In the genomic region with DNA sequence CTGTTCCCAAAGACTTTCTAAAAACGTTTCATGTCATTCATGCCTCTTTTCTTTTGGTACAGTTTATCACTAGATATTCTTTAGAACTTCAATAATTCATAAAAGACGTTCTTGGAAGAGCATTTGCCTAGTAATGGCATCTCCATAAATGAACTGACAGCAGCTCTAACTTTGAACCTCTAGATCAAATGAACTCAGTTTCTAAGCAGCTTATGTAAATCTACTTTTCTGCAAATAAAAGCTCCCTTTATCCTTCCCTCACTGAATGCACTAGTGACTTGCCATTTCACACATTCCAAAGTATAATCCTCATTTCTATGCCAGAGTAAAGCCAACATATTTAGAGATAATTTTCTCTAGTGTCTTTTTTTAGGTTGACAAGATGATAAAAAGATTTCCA, we compare ENCODE assay signal across 26 cellular contexts.
DNase-seq lines count a peak whose midpoint lies in the region; ATAC-seq, FAIRE-seq and TF ChIP-seq lines count a peak whose summit lies in the region.
"Had no signal": no experiment of that assay in that cellular context is flagged by ENCODE, and none has a peak within 500 bp of the region (broad histone marks: within the 10 kb centered on the region; RNA-seq: fewer than 3 reads in every experiment).

No MANE protein-coding gene starts in this region.

- peaks cover 74% of the 10 kb centered on the region for H3K9me3 Mint-ChIP-seq in endodermal cell
- H3K9me3 Mint-ChIP-seq in CD14-positive monocyte, result peaks cover 23 to 49% (median 41%) of the 10 kb centered on the region in 7 donors

- H3K36me3 Mint-ChIP-seq in endodermal cell (ENCODE audit: low read depth) (peaks cover 28% of the 10 kb centered on the region), CD14-positive monocyte (no peaks in the 10 kb centered on the region)

- CTCF ChIA-PET in A673 (lab: Charles Lee), result no interaction called here

- H3K4me1 Mint-ChIP-seq in endodermal cell (no peaks in the 10 kb centered on the region), CD14-positive monocyte (peaks cover 4% of the 10 kb centered on the region)

- H3K27ac Mint-ChIP-seq in endodermal cell (no peak overlapping the region), CD14-positive monocyte (no peak overlapping the region)
- H3K27ac Mint-ChIP-seq: CD4-positive, alpha-beta T cell; CD8-positive, alpha-beta T cell had no signal

- ATAC-seq in aorta (ENCODE audit: low FRiP score), result no peak
- ATAC-seq: A549; CD8-positive, alpha-beta T cell had no signal

- peaks cover 21% of the 10 kb centered on the region for H3K9me3 ChIP-seq in A673 (ENCODE audit: low read depth, low read length, poor library complexity, severe bottlenecking)
- peaks cover 61% of the 10 kb centered on the region for H3K9me3 ChIP-seq in endodermal cell (ENCODE audit: control insufficient read depth, low read length)
- peaks cover 2% of the 10 kb centered on the region for H3K9me3 ChIP-seq in small intestine (ENCODE audit: control insufficient read depth, low read depth)
- peaks cover 9% of the 10 kb centered on the region for H3K9me3 ChIP-seq in aorta (ENCODE audit: control insufficient read depth, low read length)
- H3K9me3 ChIP-seq: BE2C had no signal

- peaks cover 5% of the 10 kb centered on the region for H3K27me3 Mint-ChIP-seq in endodermal cell (ENCODE audit: insufficient read depth)
- no peaks in the 10 kb centered on the region for H3K27me3 Mint-ChIP-seq in CD14-positive monocyte (ENCODE audit: low read depth in 3 of 3)
- H3K27me3 Mint-ChIP-seq: CD4-positive, alpha-beta T cell had no signal

- intact Hi-C loops in A673 (cut with micrococcal nuclease; ENCODE audit: unreplicated experiment) (no loop called here), CD14-positive monocyte (cut with micrococcal nuclease) (no loop called here), aorta (cut with DNase I) (no loop called here)

- no peak overlapping the region for H3K4me3 Mint-ChIP-seq in endodermal cell
- no peak overlapping the region for H3K4me3 Mint-ChIP-seq in CD14-positive monocyte
- H3K4me3 Mint-ChIP-seq: CD4-positive, alpha-beta T cell; CD8-positive, alpha-beta T cell had no signal

- FAIRE-seq in small intestine (lab: Jason Lieb, UNC), result no peak
- FAIRE-seq: A549, GM12891, GM19239 had no signal

- POLR2A ChIA-PET in A673 (lab: Charles Lee; ENCODE audit: low non-redundant PET), result no interaction called here

- no peak overlapping the region for H3K9ac ChIP-seq in endodermal cell (ENCODE audit: extremely low read depth, low read length, poor library complexity, severe bottlenecking)
- H3K9ac ChIP-seq: BLaER1 had no signal

- H3K4me1 ChIP-seq in A673 (ENCODE audit: insufficient read depth, low read length, poor library complexity, severe bottlenecking) (no peaks in the 10 kb centered on the region), endodermal cell (ENCODE audit: control insufficient read depth, insufficient read depth, low read length) (no peaks in the 10 kb centered on the region), small intestine (ENCODE audit: control insufficient read depth in 2 of 2, insufficient read depth in 1 of 2, low read depth in 1 of 2, low read length in 1 of 2) (no peaks in the 10 kb centered on the region), aorta (ENCODE audit: control insufficient read depth in 1 of 2, insufficient read depth in 2 of 2, low read length in 2 of 2) (no peaks in the 10 kb centered on the region)
- H3K4me1 ChIP-seq: A549, BE2C, BLaER1, Caco-2 had no signal

- TF ChIP-seq CTCF in A673 (conservative IDR thresholded peaks at IDR 0.05; ENCODE audit: low read depth, low read length), result no peak
- no peak for TF ChIP-seq CTCF in endodermal cell (conservative IDR thresholded peaks at IDR 0.05)
- TF ChIP-seq CTCF in retinal pigment epithelial cell (conservative IDR thresholded peaks at IDR 0.05; ENCODE audit: low read depth, low read length), result no peak
- no peak for TF ChIP-seq CTCF in CD14-positive monocyte (IDR thresholded peaks at IDR 0.05)

- DNase-seq in A673 (ENCODE audit: low spot score) (peak; percentile 4), NCI-H82 (lab: John Stamatoyannopoulos, UW) (peak; percentile 60), endodermal cell (no peak), retinal pigment epithelial cell (ENCODE audit: low read depth) (peak; percentile 51), CD14-positive monocyte (ENCODE audit: low spot score) (no peak), small intestine (no peak), aorta (no peak)
- DNase-seq: ACHN; BE2C; C1 segment of cervical spinal cord; Caco-2; Calu3; CD4-positive, alpha-beta T cell; CD8-positive, alpha-beta T cell; DMS 273 treated with DMSO at 0.1 percent for 48 hours; DMS153; DMS53; DMS79; DND-41; EL; GDM1 had no signal

- H3K36me3 ChIP-seq in A673 (ENCODE audit: insufficient read depth, low read length, poor library complexity, severe bottlenecking) (no peaks in the 10 kb centered on the region), endodermal cell (ENCODE audit: control insufficient read depth, insufficient read depth, low read length) (no peaks in the 10 kb centered on the region), small intestine (ENCODE audit: control insufficient read depth in 2 of 2, insufficient read depth in 2 of 2, low read length in 2 of 2) (no peaks in the 10 kb centered on the region), aorta (ENCODE audit: control insufficient read depth in 1 of 2, insufficient read depth in 2 of 2, low read length in 1 of 2) (no peaks in the 10 kb centered on the region)
- H3K36me3 ChIP-seq: BE2C had no signal

- H3K27me3 ChIP-seq in A673 (replicated peaks; ENCODE audit: insufficient read depth, low read depth, low read length, poor library complexity) (no peaks in the 10 kb centered on the region), endodermal cell (ENCODE audit: control insufficient read depth, insufficient read depth, low read length, poor library complexity, severe bottlenecking) (no peaks in the 10 kb centered on the region), small intestine (ENCODE audit: control insufficient read depth in 2 of 2, insufficient read depth in 2 of 2, low read length in 2 of 2) (no peaks in the 10 kb centered on the region), aorta (ENCODE audit: control insufficient read depth in 1 of 2, insufficient read depth in 2 of 2, low read length in 1 of 2) (no peaks in the 10 kb centered on the region)
- H3K27me3 ChIP-seq: BE2C, BLaER1 had no signal

- no peak overlapping the region for H3K4me3 ChIP-seq in A673 (ENCODE audit: low read depth, low read length, poor library complexity, severe bottlenecking)
- H3K4me3 ChIP-seq in endodermal cell (ENCODE audit: low read length), result peak overlapping the region; percentile 65
- no peak overlapping the region for H3K4me3 ChIP-seq in retinal pigment epithelial cell (ENCODE audit: low read length)
- H3K4me3 ChIP-seq in small intestine (ENCODE audit: low read depth in 1 of 2, low read length in 2 of 2), result no peak overlapping the region
- H3K4me3 ChIP-seq in aorta (ENCODE audit: low read length in 2 of 2), result no peak overlapping the region
- H3K4me3 ChIP-seq: A549, BLaER1 had no signal

- WGBS in endodermal cell (ENCODE audit: insufficient coverage in 1 of 2, insufficient read length in 1 of 2), 2 experiments, result 64 to 89% methylated on average over 2 of the region's 2 CpGs
- WGBS in small intestine, 3 donors, result 20 to 49% (median 32%) methylated on average over 2 of the region's 2 CpGs
- WGBS in aorta, 2 donors, result 35% methylated on average over 2 of the region's 2 CpGs

- H3K27ac ChIP-seq in A673 (ENCODE audit: low read depth, low read length, poor library complexity, severe bottlenecking) (no peak overlapping the region), endodermal cell (ENCODE audit: low read depth, low read length) (no peak overlapping the region), small intestine (ENCODE audit: low read depth in 1 of 2, low read length in 1 of 2) (no peak overlapping the region), aorta (ENCODE audit: low read depth in 1 of 2, low read length in 2 of 2) (no peak overlapping the region)
- H3K27ac ChIP-seq: 22Rv1, A549, BLaER1 had no signal

- no TSS peak for BruUV-seq in A673 (replicated peaks; lab: Mats Ljungman, UMichigan)

Comparison
In these comparisons a context has a peak if more than half of its experiments do, and no peak if none do; other contexts are left out.
1. DNase-seq: peak in A673 (single experiment), NCI-H82 (single experiment) and retinal pigment epithelial cell (single experiment); none in endodermal cell (single experiment), CD14-positive monocyte (single experiment), small intestine (single experiment) and aorta (0 of 2).